In the genomic region with DNA sequence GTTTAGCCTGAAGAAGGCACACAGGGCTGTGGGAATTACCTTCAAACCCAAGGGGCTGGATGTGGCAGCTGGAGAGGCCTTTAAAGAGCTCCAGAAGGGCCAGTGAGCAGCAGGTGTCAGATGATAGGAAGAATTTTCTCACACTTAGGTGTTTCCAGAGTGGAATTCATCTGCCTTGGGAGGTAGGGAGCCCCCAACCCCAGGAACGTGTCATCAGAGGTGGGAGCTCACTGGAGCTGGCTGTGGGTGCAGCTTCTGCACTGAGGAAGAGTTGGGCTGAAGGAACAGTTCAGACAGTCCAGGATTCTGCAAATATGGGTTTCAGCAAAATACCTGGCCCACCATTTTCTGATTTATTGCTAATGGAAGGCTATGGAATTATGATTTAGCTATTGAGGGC, we compare ENCODE assay signal across 14 cellular contexts.
DNase-seq lines count a peak whose midpoint lies in the region; ATAC-seq and TF ChIP-seq lines count a peak whose summit lies in the region.
"Had no signal": no experiment of that assay in that cellular context is flagged by ENCODE, and none has a peak within 500 bp of the region (broad histone marks: within the 10 kb centered on the region; RNA-seq: fewer than 3 reads in every experiment).

No MANE protein-coding gene starts in this region.

- H3K4me3 ChIP-seq in adrenal gland (no peak overlapping the region), coronary artery (no peak overlapping the region), stomach smooth muscle (ENCODE audit: low read length in 2 of 2) (no peak overlapping the region)

- H3K9me3 ChIP-seq in adrenal gland (replicated peaks in 1 of 3) (no peaks in the 10 kb centered on the region), stomach smooth muscle (ENCODE audit: control insufficient read depth in 2 of 2, low read length in 2 of 2) (no peaks in the 10 kb centered on the region)
- H3K9me3 ChIP-seq: Caco-2 had no signal

- no peaks in the 10 kb centered on the region for H3K27me3 ChIP-seq in adrenal gland
- no peaks in the 10 kb centered on the region for H3K27me3 ChIP-seq in stomach smooth muscle (ENCODE audit: control insufficient read depth in 1 of 2, insufficient read depth in 2 of 2, low read length in 2 of 2)

- TF ChIP-seq CTCF in adrenal gland (IDR thresholded peaks at IDR 0.05) (no peak), coronary artery (IDR thresholded peaks at IDR 0.05) (no peak), osteocyte (IDR thresholded peaks at IDR 0.05) (no peak), WTC11 (IDR thresholded peaks at IDR 0.05) (no peak)

- H3K27ac Mint-ChIP-seq in osteocyte (ENCODE audit: unreplicated experiment) (no peak overlapping the region), WTC11 (no peak overlapping the region)
- H3K27ac Mint-ChIP-seq: CD4-positive, CD25-positive, alpha-beta regulatory T cell; CD8-positive, alpha-beta T cell had no signal

- DNase-seq in adrenal gland = no peak
- DNase-seq in coronary artery (ENCODE audit: low spot score) = peak; percentile 9
- DNase-seq in osteocyte (ENCODE audit: extremely low spot score, unreplicated experiment) = peak; percentile 62
- no peak for DNase-seq in WTC11 (ENCODE audit: low spot score)
- DNase-seq in activated CD4-positive, CD25-positive, alpha-beta regulatory T cell treated with anti-CD3 and anti-CD28 coated beads, Interleukin-2, amount 50 U/mL, for 72 hours = no peak
- DNase-seq: Caco-2; CD4-positive, CD25-positive, alpha-beta regulatory T cell; CD8-positive, alpha-beta T cell; DMS153; DND-41; GOT3 had no signal

- CTCF ChIA-PET in WTC11 (lab: Charles Lee) = interaction anchor here (1.2 to 1.9 kb wide), 2 partner anchors 184 to 576 kb away, joined by 4 to 18 read pairs; no protein-coding TSS in a partner anchor

- H3K9me3 Mint-ChIP-seq in osteocyte (ENCODE audit: unreplicated experiment) = no peaks in the 10 kb centered on the region
- no peaks in the 10 kb centered on the region for H3K9me3 Mint-ChIP-seq in WTC11
- H3K9me3 Mint-ChIP-seq: CD8-positive, alpha-beta T cell had no signal

- ATAC-seq in HG02588 (IDR thresholded peaks at IDR 0.05; ENCODE audit: unreplicated experiment) (no peak), WTC11 (no peak)
- ATAC-seq: CD8-positive, alpha-beta T cell had no signal

- WGBS in adrenal gland, 4 donors = 68 to 100% (median 79%) methylated on average over 1 of the region's 1 CpG

- intact Hi-C loops in adrenal gland (cut with DNase I) = loop anchor here in 1 of 2 donors (10.0 kb wide), 1 partner anchor 182 kb away; no protein-coding TSS in a partner anchor

- H3K36me3 Mint-ChIP-seq in osteocyte (ENCODE audit: unreplicated experiment) = no peaks in the 10 kb centered on the region
- no peaks in the 10 kb centered on the region for H3K36me3 Mint-ChIP-seq in WTC11
- H3K36me3 Mint-ChIP-seq: CD4-positive, CD25-positive, alpha-beta regulatory T cell; CD8-positive, alpha-beta T cell had no signal

- H3K27me3 Mint-ChIP-seq in osteocyte (ENCODE audit: unreplicated experiment) = no peaks in the 10 kb centered on the region
- H3K27me3 Mint-ChIP-seq in WTC11 (ENCODE audit: low read depth) = no peaks in the 10 kb centered on the region

- no peak overlapping the region for H3K9ac ChIP-seq in stomach smooth muscle (ENCODE audit: low read length in 2 of 2)

- H3K27ac ChIP-seq in adrenal gland (peak overlapping the region; percentile 47 to 73 (median 71)), coronary artery (no peak overlapping the region), stomach smooth muscle (ENCODE audit: low read length) (peak overlapping the region; percentile 62)
- H3K27ac ChIP-seq: C4-2B had no signal

- no peaks in the 10 kb centered on the region for H3K36me3 ChIP-seq in adrenal gland (replicated peaks in 1 of 2)
- H3K36me3 ChIP-seq in stomach smooth muscle (ENCODE audit: control insufficient read depth in 2 of 2, insufficient read depth in 2 of 2, low read length in 2 of 2) = no peaks in the 10 kb centered on the region

- POLR2A ChIA-PET in WTC11 (lab: Charles Lee) = no interaction called here

- TF ChIP-seq POLR2A in adrenal gland (IDR thresholded peaks at IDR 0.05) = no peak

- H3K4me1 Mint-ChIP-seq in osteocyte (ENCODE audit: unreplicated experiment) (no peaks in the 10 kb centered on the region), WTC11 (peaks cover 11% of the 10 kb centered on the region)
- H3K4me1 Mint-ChIP-seq: CD4-positive, CD25-positive, alpha-beta regulatory T cell had no signal

- peaks cover 4 to 13% of the 10 kb centered on the region in 2 donors for H3K4me1 ChIP-seq in adrenal gland (replicated peaks in 1 of 2)
- peaks cover 9% of the 10 kb centered on the region for H3K4me1 ChIP-seq in stomach smooth muscle (ENCODE audit: control insufficient read depth, insufficient read depth, low read length)

- H3K4me3 Mint-ChIP-seq in osteocyte (ENCODE audit: unreplicated experiment) (no peak overlapping the region), WTC11 (no peak overlapping the region)
- H3K4me3 Mint-ChIP-seq: CD4-positive, CD25-positive, alpha-beta regulatory T cell; CD8-positive, alpha-beta T cell had no signal

TF ChIP-seq in WTC11, 78 proteins besides CTCF, POLR2A, EP300 and RAD21 (continues in another document):
- TF ChIP-seq, protein P1, sequence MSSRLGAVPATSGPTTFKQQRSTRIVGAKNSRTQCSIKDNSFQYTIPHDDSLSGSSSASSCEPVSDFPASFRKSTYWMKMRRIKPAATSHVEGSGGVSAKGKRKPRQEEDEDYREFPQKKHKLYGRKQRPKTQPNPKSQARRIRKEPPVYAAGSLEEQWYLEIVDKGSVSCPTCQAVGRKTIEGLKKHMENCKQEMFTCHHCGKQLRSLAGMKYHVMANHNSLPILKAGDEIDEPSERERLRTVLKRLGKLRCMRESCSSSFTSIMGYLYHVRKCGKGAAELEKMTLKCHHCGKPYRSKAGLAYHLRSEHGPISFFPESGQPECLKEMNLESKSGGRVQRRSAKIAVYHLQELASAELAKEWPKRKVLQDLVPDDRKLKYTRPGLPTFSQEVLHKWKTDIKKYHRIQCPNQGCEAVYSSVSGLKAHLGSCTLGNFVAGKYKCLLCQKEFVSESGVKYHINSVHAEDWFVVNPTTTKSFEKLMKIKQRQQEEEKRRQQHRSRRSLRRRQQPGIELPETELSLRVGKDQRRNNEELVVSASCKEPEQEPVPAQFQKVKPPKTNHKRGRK (CRISPR knock-in tag; IDR thresholded peaks at IDR 0.05; ENCODE audit: borderline replicate concordance) = no peak
- TF ChIP-seq, protein P2, sequence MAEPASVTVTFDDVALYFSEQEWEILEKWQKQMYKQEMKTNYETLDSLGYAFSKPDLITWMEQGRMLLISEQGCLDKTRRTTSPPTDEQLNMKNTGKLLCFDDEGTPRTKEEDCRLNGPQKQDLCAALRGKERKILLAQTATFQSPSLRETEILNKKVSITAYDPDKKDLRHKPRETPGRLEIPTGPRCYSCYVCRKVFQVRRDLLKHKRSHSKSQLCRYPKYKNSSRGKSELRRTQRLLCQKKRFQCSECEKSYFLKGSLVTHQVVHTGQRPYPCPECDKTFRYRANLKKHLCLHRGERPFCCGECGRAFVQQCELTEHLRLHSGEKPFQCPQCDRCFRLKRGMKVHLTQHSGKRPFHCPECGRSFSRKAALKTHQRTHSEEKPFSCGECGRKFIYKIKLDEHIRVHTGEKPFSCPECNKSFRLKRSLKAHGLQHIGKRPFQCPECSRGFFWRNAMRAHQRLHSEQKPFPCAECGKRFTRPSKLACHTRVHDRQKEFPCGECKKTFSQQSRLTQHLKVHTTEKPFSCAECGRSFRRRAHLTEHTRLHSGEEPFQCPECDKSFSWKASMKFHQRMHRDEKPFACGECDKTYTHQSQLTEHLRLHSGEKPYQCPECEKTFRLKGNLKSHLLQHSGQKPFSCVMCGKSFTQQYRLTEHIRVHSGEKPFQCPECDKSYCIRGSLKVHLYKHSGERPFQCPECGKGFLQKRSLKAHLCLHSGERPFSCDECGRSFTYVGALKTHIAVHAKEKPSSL (CRISPR knock-in tag; conservative IDR thresholded peaks at IDR 0.05) = no peak
- TF ChIP-seq, protein P3, sequence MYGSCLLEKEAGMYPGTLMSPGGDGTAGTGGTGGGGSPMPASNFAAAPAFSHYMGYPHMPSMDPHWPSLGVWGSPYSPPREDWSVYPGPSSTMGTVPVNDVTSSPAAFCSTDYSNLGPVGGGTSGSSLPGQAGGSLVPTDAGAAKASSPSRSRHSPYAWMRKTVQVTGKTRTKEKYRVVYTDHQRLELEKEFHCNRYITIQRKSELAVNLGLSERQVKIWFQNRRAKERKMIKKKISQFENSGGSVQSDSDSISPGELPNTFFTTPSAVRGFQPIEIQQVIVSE (CRISPR knock-in tag; IDR thresholded peaks at IDR 0.05; ENCODE audit: borderline replicate concordance) = no peak
- TF ChIP-seq, protein P4, sequence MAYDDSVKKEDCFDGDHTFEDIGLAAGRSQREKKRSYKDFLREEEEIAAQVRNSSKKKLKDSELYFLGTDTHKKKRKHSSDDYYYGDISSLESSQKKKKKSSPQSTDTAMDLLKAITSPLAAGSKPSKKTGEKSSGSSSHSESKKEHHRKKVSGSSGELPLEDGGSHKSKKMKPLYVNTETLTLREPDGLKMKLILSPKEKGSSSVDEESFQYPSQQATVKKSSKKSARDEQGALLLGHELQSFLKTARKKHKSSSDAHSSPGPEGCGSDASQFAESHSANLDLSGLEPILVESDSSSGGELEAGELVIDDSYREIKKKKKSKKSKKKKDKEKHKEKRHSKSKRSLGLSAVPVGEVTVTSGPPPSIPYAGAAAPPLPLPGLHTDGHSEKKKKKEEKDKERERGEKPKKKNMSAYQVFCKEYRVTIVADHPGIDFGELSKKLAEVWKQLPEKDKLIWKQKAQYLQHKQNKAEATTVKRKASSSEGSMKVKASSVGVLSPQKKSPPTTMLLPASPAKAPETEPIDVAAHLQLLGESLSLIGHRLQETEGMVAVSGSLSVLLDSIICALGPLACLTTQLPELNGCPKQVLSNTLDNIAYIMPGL (CRISPR knock-in tag; IDR thresholded peaks at IDR 0.05) = no peak
- no peak for TF ChIP-seq NFE2L1 (CRISPR knock-in tag; IDR thresholded peaks at IDR 0.05)

Comparison
In these comparisons a context has a peak if more than half of its experiments do, and no peak if none do; other contexts are left out.
1. DNase-seq: peak in coronary artery (single experiment) and osteocyte (single experiment); none in adrenal gland (0 of 7), WTC11 (single experiment) and activated CD4-positive, CD25-positive, alpha-beta regulatory T cell treated with anti-CD3 and anti-CD28 coated beads, Interleukin-2, amount 50 U/mL, for 72 hours (single experiment).
2. H3K27ac ChIP-seq: peak in adrenal gland (5 of 5) and stomach smooth muscle (single experiment); none in coronary artery (0 of 2).